Comparison of ENCODE assay signal across 8 cellular contexts in the genomic region with DNA sequence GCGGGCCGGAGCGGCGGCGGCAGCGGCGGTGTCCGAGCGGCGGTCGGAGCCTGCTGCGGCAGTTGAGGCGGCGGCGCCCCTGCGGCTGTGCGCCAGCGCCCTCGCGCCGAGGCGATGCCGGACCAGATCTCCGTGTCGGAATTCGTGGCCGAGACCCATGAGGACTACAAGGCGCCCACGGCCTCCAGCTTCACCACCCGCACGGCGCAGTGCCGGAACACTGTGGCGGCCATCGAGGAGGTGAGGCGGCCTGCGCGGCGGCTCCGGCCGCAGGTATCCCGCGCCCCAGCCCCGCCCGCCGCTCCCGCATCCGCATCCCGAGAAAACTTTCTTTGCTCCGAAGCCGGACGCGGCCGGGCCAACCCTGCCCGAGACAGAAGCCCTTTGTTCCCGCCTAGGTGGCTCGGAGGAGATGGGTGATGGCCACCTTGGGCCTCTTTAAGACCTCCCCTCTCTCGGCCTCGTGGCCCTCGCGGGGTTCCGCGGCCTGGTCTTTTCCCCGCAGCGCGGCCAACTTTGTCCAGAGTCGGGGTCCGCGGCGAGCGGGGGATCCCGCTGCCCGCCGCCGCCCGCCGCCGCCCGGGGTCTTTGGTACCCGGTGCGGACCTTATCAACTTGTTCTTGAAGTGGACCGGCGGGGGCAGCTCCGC. TPM values are rescaled to one million over a fixed set of nuclear protein-coding genes. Genes with fewer than 3 reads are reported as not detected.
A peak's percentile ranks its signal among the peaks of the same experiment; 100 is the strongest.
DNase-seq lines count a peak whose midpoint lies in the region; ATAC-seq lines count a peak whose summit lies in the region.

No MANE protein-coding gene starts in this region.

- no peak overlapping the region for H3K4me3 Mint-ChIP-seq in activated CD4-positive, alpha-beta T cell treated with anti-CD3 and anti-CD28 coated beads, Interleukin-2, amount 10 ng/mL, durations not matched to agents 24 days and 14 days

- peaks cover 55% of the 10 kb centered on the region for H3K27me3 Mint-ChIP-seq in activated CD4-positive, alpha-beta T cell treated with anti-CD3 and anti-CD28 coated beads, Interleukin-2, amount 10 ng/mL, durations not matched to agents 24 days and 14 days

- H3K4me1 Mint-ChIP-seq in activated CD4-positive, alpha-beta T cell treated with anti-CD3 and anti-CD28 coated beads, Interleukin-2, amount 10 ng/mL, durations not matched to agents 24 days and 14 days, result peaks cover 6% of the 10 kb centered on the region

- ATAC-seq in HG03439 (IDR thresholded peaks at IDR 0.05; ENCODE audit: unreplicated experiment), result peak; percentile 25
- ATAC-seq in activated naive CD4-positive, alpha-beta T cell treated with anti-CD3 and anti-CD28 coated beads, Interleukin-2, amount 50 U/mL, for 72 hours, result peak; percentile 9 to 22
- ATAC-seq in left ventricle myocardium superior, result peak; percentile 8
- ATAC-seq in sciatic nerve, result peak; percentile 7

- DNase-seq in activated CD4-positive, alpha-beta T cell treated with anti-CD3 and anti-CD28 coated beads, Interleukin-2, amount 10 ng/mL, durations not matched to agents 24 days and 14 days, result peak; percentile 62
- DNase-seq in activated CD4-positive, alpha-beta T cell treated with anti-CD3 and anti-CD28 coated beads, Interleukin-2, amount 50 U/mL, for 4 hours, result no peak
- peak in 1 of 2 donors; percentile 10 for DNase-seq in activated naive CD4-positive, alpha-beta T cell treated with anti-CD3 and anti-CD28 coated beads, Interleukin-2, amount 50 U/mL, for 72 hours (ENCODE audit: low spot score in 2 of 2)
- DNase-seq in left ventricle myocardium superior, result peak; percentile 59
- DNase-seq in sciatic nerve (ENCODE audit: low spot score), result peak; percentile 73
- DNase-seq in activated gamma-delta T cell treated with Interleukin-2 at 50 U/mL for 16 hours, result no peak
- DNase-seq in COLO668 (lab: John Stamatoyannopoulos, UW; ENCODE audit: unreplicated experiment), result no peak

- no peak overlapping the region for H3K27ac Mint-ChIP-seq in activated CD4-positive, alpha-beta T cell treated with anti-CD3 and anti-CD28 coated beads, Interleukin-2, amount 10 ng/mL, durations not matched to agents 24 days and 14 days
- H3K27ac Mint-ChIP-seq in activated naive CD4-positive, alpha-beta T cell treated with anti-CD3 and anti-CD28 coated beads, Interleukin-2, amount 50 U/mL, for 72 hours, result no peak overlapping the region

- H3K9me3 Mint-ChIP-seq in activated CD4-positive, alpha-beta T cell treated with anti-CD3 and anti-CD28 coated beads, Interleukin-2, amount 10 ng/mL, durations not matched to agents 24 days and 14 days, result no peaks in the 10 kb centered on the region
- H3K9me3 Mint-ChIP-seq in activated naive CD4-positive, alpha-beta T cell treated with anti-CD3 and anti-CD28 coated beads, Interleukin-2, amount 50 U/mL, for 72 hours, result no peaks in the 10 kb centered on the region

- intact Hi-C loops in activated CD4-positive, alpha-beta T cell treated with anti-CD3 and anti-CD28 coated beads, Interleukin-2, amount 10 ng/mL, durations not matched to agents 24 days and 14 days (cut with micrococcal nuclease), result no loop called here
- intact Hi-C loops in left ventricle myocardium superior (cut with micrococcal nuclease), result loop anchor here (10.0 kb wide), 1 partner anchor 118 kb away; no protein-coding TSS in a partner anchor
- intact Hi-C loops in sciatic nerve (cut with DNase I), result loop anchor here (10.0 kb wide), 2 partner anchors 62 to 98 kb away; no protein-coding TSS in a partner anchor

- H3K36me3 Mint-ChIP-seq in activated CD4-positive, alpha-beta T cell treated with anti-CD3 and anti-CD28 coated beads, Interleukin-2, amount 10 ng/mL, durations not matched to agents 24 days and 14 days (ENCODE audit: low read depth), result no peaks in the 10 kb centered on the region
- H3K36me3 Mint-ChIP-seq in activated naive CD4-positive, alpha-beta T cell treated with anti-CD3 and anti-CD28 coated beads, Interleukin-2, amount 50 U/mL, for 72 hours, result no peaks in the 10 kb centered on the region

RNA-seq across cellular contexts. Expression of gene ASAP2, which starts 0.5 kb away (rescaled TPM):
- total RNA-seq in activated CD4-positive, alpha-beta T cell treated with anti-CD3 and anti-CD28 coated beads, Interleukin-2, amount 10 ng/mL, durations not matched to agents 24 days and 14 days, result 0.40 and 0.83 TPM in 2 replicates
- 1 to 10 TPM in 1 of 2 donors, under 1 TPM in 1; 0.09 to 1.0 TPM for total RNA-seq in activated naive CD4-positive, alpha-beta T cell treated with anti-CD3 and anti-CD28 coated beads, Interleukin-2, amount 50 U/mL, for 72 hours
- total RNA-seq in left ventricle myocardium superior (10.1 TPM), sciatic nerve (47.1 TPM)

Comparison
In these comparisons a context has a peak if more than half of its experiments do, and no peak if none do; other contexts are left out.
1. DNase-seq: peak in activated CD4-positive, alpha-beta T cell treated with anti-CD3 and anti-CD28 coated beads, Interleukin-2, amount 10 ng/mL, durations not matched to agents 24 days and 14 days (single experiment), left ventricle myocardium superior (single experiment) and sciatic nerve (single experiment); none in activated CD4-positive, alpha-beta T cell treated with anti-CD3 and anti-CD28 coated beads, Interleukin-2, amount 50 U/mL, for 4 hours (0 of 2), activated gamma-delta T cell treated with Interleukin-2 at 50 U/mL for 16 hours (single experiment) and COLO668 (single experiment).
2. Peak in every context shown above with its lines, with median percentiles within 50 percentile points of each other: ATAC-seq.